In genomic region chr14:22650046-22650739, GRCh38 we compare ENCODE assay signal across 25 cellular contexts. TPM values are rescaled to one million over a fixed set of nuclear protein-coding genes. Genes with fewer than 3 reads are reported as not detected.
"Had no signal": no experiment of that assay in that cellular context is flagged by ENCODE, and none has a peak within 500 bp of the region (broad histone marks: within the 10 kb centered on the region; RNA-seq: fewer than 3 reads in every experiment).

No MANE protein-coding gene starts in this region.

- H3K27ac ChIP-seq: heart right ventricle, lower lobe of right lung, tibial artery, uterus had no signal

- FAIRE-seq: TTC549 had no signal

- H3K36me3 ChIP-seq: heart right ventricle, lower lobe of right lung, tibial artery, uterus had no signal

- H3K4me3 Mint-ChIP-seq: activated CD4-positive, alpha-beta memory T cell treated with anti-CD3 and anti-CD28 coated beads, Interleukin-2, amount 10 ng/mL, durations not matched to agents 7 days and 5 days; brain; central memory CD8-positive, alpha-beta T cell; mesothelial cell of epicardium; stimulated activated naive B cell treated with anti-CD40 and anti-IgM and Interleukin-4, amounts not matched to agents 10 μg/mL and 1 μg/mL and 100 μg/mL, for 72 hours; WTC11 had no signal

- ATAC-seq: heart right ventricle, left colon, lower lobe of right lung, sciatic nerve had no signal

- H3K27ac Mint-ChIP-seq: activated CD4-positive, alpha-beta memory T cell treated with anti-CD3 and anti-CD28 coated beads, Interleukin-2, amount 10 ng/mL, durations not matched to agents 7 days and 5 days; activated naive CD4-positive, alpha-beta T cell treated with anti-CD3 and anti-CD28 coated beads, Interleukin-2, amount 50 U/mL, for 72 hours; mesothelial cell of epicardium; WTC11 had no signal

- H3K4me1 Mint-ChIP-seq: central memory CD8-positive, alpha-beta T cell; mesothelial cell of epicardium; stimulated activated naive B cell treated with anti-CD40 and anti-IgM and Interleukin-4, amounts not matched to agents 10 μg/mL and 1 μg/mL and 100 μg/mL, for 72 hours had no signal

- H3K27me3 Mint-ChIP-seq: activated CD4-positive, alpha-beta memory T cell treated with anti-CD3 and anti-CD28 coated beads, Interleukin-2, amount 10 ng/mL, durations not matched to agents 7 days and 5 days; central memory CD8-positive, alpha-beta T cell; stimulated activated naive B cell treated with anti-CD40 and anti-IgM and Interleukin-4, amounts not matched to agents 10 μg/mL and 1 μg/mL and 100 μg/mL, for 72 hours had no signal

- H3K27me3 ChIP-seq: tibial artery, uterus had no signal

- H3K4me3 ChIP-seq: heart right ventricle, lower lobe of right lung, tibial artery, uterus had no signal

- H3K4me1 ChIP-seq: lower lobe of right lung, uterus had no signal

- DNase-seq: activated CD4-positive, alpha-beta T cell treated with anti-CD3 and anti-CD28 coated beads for 4 hours; activated gamma-delta T cell; activated T-cell treated with anti-CD3 and anti-CD28 coated beads, Interleukin-2, amount 50 U/mL, for 48 hours; amniotic stem cell; effector CD8-positive, alpha-beta T cell; foreskin melanocyte; heart right ventricle; left colon; lower lobe of right lung; stimulated activated CD4-positive, alpha-beta T cell treated with anti-CD3 and anti-CD28 coated beads, Interleukin-12 subunit alpha, Interleukin-12 subunit beta, amount 100 ng/mL, for 4 hours; tibial artery; uterus had no signal

- H3K9me3 Mint-ChIP-seq: activated CD4-positive, alpha-beta memory T cell treated with anti-CD3 and anti-CD28 coated beads, Interleukin-2, amount 10 ng/mL, durations not matched to agents 7 days and 5 days; activated naive CD4-positive, alpha-beta T cell treated with anti-CD3 and anti-CD28 coated beads, Interleukin-2, amount 50 U/mL, for 72 hours; brain; central memory CD8-positive, alpha-beta T cell; mesothelial cell of epicardium; stimulated activated naive B cell treated with anti-CD40 and anti-IgM and Interleukin-4, amounts not matched to agents 10 μg/mL and 1 μg/mL and 100 μg/mL, for 72 hours; WTC11 had no signal

- H3K36me3 Mint-ChIP-seq: activated naive CD4-positive, alpha-beta T cell treated with anti-CD3 and anti-CD28 coated beads, Interleukin-2, amount 50 U/mL, for 72 hours; brain; mesothelial cell of epicardium; stimulated activated naive B cell treated with anti-CD40 and anti-IgM and Interleukin-4, amounts not matched to agents 10 μg/mL and 1 μg/mL and 100 μg/mL, for 72 hours; WTC11 had no signal

- H3K9me3 ChIP-seq: heart right ventricle, lower lobe of right lung, tibial artery, uterus had no signal

RNA-seq across cellular contexts. Expression of gene OR6J1, which starts 6.0 kb away (rescaled TPM):
- total RNA-seq: activated CD4-positive, alpha-beta memory T cell treated with anti-CD3 and anti-CD28 coated beads, Interleukin-2, amount 10 ng/mL, durations not matched to agents 7 days and 5 days; activated naive CD4-positive, alpha-beta T cell treated with anti-CD3 and anti-CD28 coated beads, Interleukin-2, amount 50 U/mL, for 72 hours; fibroblast of lung; heart right ventricle; left colon; lower lobe of right lung; mesothelial cell of epicardium; omental fat pad; pulmonary artery endothelial cell; sciatic nerve; WTC11 had no signal
- polyA plus RNA-seq: fibroblast of lung, heart right ventricle, neural cell had no signal
